20 cellular contexts compared by ENCODE assay signal in the genomic region with DNA sequence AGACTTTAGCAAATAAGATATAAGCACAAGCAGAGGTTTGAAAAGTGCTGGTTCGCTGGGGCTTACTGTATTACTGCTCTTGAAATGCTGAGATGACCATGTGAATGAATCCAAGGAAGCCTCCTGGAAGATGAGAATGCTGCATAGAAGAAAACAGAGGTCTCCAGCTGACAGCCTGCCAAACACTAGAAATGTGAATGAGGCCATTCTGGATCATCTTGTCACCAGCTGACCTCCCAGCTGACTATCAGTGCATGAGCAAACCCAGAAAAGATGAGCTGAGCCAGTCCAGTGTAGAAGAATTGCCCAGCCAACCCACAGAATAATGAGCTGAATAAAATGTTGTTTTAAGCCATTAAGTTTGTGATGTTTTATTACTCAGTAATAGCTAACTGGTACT.
"Had no signal": no experiment of that assay in that cellular context is flagged by ENCODE, and none has a peak within 500 bp of the region (broad histone marks: within the 10 kb centered on the region; RNA-seq: fewer than 3 reads in every experiment).

No MANE protein-coding gene starts in this region.

- H3K4me2 ChIP-seq: neural progenitor cell, smooth muscle cell had no signal

- H3K9me3 ChIP-seq: left ventricle myocardium inferior, thoracic aorta, upper lobe of left lung had no signal

- DNase-seq: activated CD4-positive, alpha-beta T cell treated with anti-CD3 and anti-CD28 coated beads, Interleukin-2, amount 10 ng/mL, durations not matched to agents 24 days and 14 days; activated CD8-positive, alpha-beta T cell treated with anti-CD3 and anti-CD28 coated beads, Interleukin-2, amount 10 ng/mL, durations not matched to agents 7 days and 5 days; activated naive CD4-positive, alpha-beta T cell treated with anti-CD3 and anti-CD28 coated beads for 36 hours; activated T-cell treated with anti-CD3 and anti-CD28 coated beads, Interleukin-2, amount 50 U/mL, for 4 hours; kidney glomerular epithelial cell; left ventricle myocardium inferior; mammary epithelial cell; naive B cell; stimulated activated CD4-positive, alpha-beta T cell treated with anti-CD3 and anti-CD28 coated beads, Interleukin-4, amount 100 ng/mL, for 1 hour; stimulated activated naive CD8-positive, alpha-beta T cell treated with anti-CD3 and anti-CD28 coated beads, Interleukin-15, amount 100 ng/mL, for 72 hours; T1000; upper lobe of left lung had no signal

- H3K36me3 Mint-ChIP-seq: brain, naive B cell, neural progenitor cell had no signal

- H3K4me1 ChIP-seq: left ventricle myocardium inferior, upper lobe of left lung had no signal

- H3K27me3 Mint-ChIP-seq: activated CD4-positive, alpha-beta T cell treated with anti-CD3 and anti-CD28 coated beads, Interleukin-2, amount 10 ng/mL, durations not matched to agents 24 days and 14 days; brain; stimulated activated naive CD8-positive, alpha-beta T cell treated with anti-CD3 and anti-CD28 coated beads, Interleukin-15, amount 100 ng/mL, for 72 hours had no signal

- H3K27ac Mint-ChIP-seq: activated CD4-positive, alpha-beta T cell treated with anti-CD3 and anti-CD28 coated beads, Interleukin-2, amount 10 ng/mL, durations not matched to agents 24 days and 14 days; activated CD8-positive, alpha-beta T cell treated with anti-CD3 and anti-CD28 coated beads, Interleukin-2, amount 10 ng/mL, durations not matched to agents 7 days and 5 days; activated naive CD4-positive, alpha-beta T cell treated with anti-CD3 and anti-CD28 coated beads for 36 hours; brain; naive B cell; neural progenitor cell; stimulated activated naive CD8-positive, alpha-beta T cell treated with anti-CD3 and anti-CD28 coated beads, Interleukin-15, amount 100 ng/mL, for 72 hours had no signal

- H2AFZ ChIP-seq: neural progenitor cell had no signal

- H3K4me3 ChIP-seq: dorsolateral prefrontal cortex, left ventricle myocardium inferior, neural progenitor cell, smooth muscle cell, thoracic aorta, upper lobe of left lung had no signal

- H3K9ac ChIP-seq: neural progenitor cell had no signal

- ATAC-seq: activated CD8-positive, alpha-beta T cell treated with anti-CD3 and anti-CD28 coated beads, Interleukin-2, amount 10 ng/mL, durations not matched to agents 7 days and 5 days; activated T-cell treated with anti-CD3 and anti-CD28 coated beads, Interleukin-2, amount 50 U/mL, for 4 hours; sciatic nerve; stimulated activated naive CD8-positive, alpha-beta T cell treated with anti-CD3 and anti-CD28 coated beads, Interleukin-15, amount 100 ng/mL, for 72 hours had no signal

- H3K27me3 ChIP-seq: neural progenitor cell, upper lobe of left lung had no signal

- H3K36me3 ChIP-seq: left ventricle myocardium inferior, neural progenitor cell, thoracic aorta, upper lobe of left lung had no signal

- H3K9me3 Mint-ChIP-seq: activated CD4-positive, alpha-beta T cell treated with anti-CD3 and anti-CD28 coated beads, Interleukin-2, amount 10 ng/mL, durations not matched to agents 24 days and 14 days; activated naive CD4-positive, alpha-beta T cell treated with anti-CD3 and anti-CD28 coated beads for 36 hours; activated T-cell treated with anti-CD3 and anti-CD28 coated beads, Interleukin-2, amount 50 U/mL, for 4 hours; neural progenitor cell; stimulated activated naive CD8-positive, alpha-beta T cell treated with anti-CD3 and anti-CD28 coated beads, Interleukin-15, amount 100 ng/mL, for 72 hours had no signal

- FAIRE-seq: colon, frontal cortex had no signal

- H3K4me3 Mint-ChIP-seq: activated CD4-positive, alpha-beta T cell treated with anti-CD3 and anti-CD28 coated beads, Interleukin-2, amount 10 ng/mL, durations not matched to agents 24 days and 14 days; activated CD8-positive, alpha-beta T cell treated with anti-CD3 and anti-CD28 coated beads, Interleukin-2, amount 10 ng/mL, durations not matched to agents 7 days and 5 days; activated naive CD4-positive, alpha-beta T cell treated with anti-CD3 and anti-CD28 coated beads for 36 hours; activated T-cell treated with anti-CD3 and anti-CD28 coated beads, Interleukin-2, amount 50 U/mL, for 4 hours; brain; naive B cell; neural progenitor cell; stimulated activated naive CD8-positive, alpha-beta T cell treated with anti-CD3 and anti-CD28 coated beads, Interleukin-15, amount 100 ng/mL, for 72 hours had no signal

- H3K27ac ChIP-seq: dorsolateral prefrontal cortex, left ventricle myocardium inferior, neural progenitor cell, thoracic aorta, upper lobe of left lung had no signal

- H3K4me1 Mint-ChIP-seq: activated CD4-positive, alpha-beta T cell treated with anti-CD3 and anti-CD28 coated beads, Interleukin-2, amount 10 ng/mL, durations not matched to agents 24 days and 14 days; naive B cell; stimulated activated naive CD8-positive, alpha-beta T cell treated with anti-CD3 and anti-CD28 coated beads, Interleukin-15, amount 100 ng/mL, for 72 hours had no signal
